1 cellular context compared by ENCODE assay signal in the genomic region with DNA sequence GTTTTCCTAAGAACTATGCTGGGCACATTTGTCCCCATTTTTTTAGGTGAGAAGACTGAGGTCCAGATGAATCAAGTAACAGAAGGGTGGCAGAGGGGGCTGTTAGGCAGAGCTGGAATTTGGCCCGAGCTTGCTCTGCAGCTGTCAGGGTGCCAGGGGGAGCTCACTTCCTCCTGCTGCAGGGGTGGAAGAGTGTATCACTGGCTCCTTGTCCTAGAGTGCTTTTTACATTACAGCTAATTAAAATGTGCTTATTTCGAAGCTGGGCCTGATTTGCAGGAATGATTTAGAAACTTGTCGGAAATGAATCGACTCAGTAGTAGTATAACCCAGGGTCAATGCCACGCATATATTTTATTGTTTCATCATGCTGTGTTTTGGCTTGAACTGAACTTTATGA.
TF ChIP-seq lines count a peak whose summit lies in the region.

No MANE protein-coding gene starts in this region.

TF ChIP-seq in HepG2, 621 proteins besides CTCF, POLR2A, EP300 and RAD21 (continued from another document):
- TF ChIP-seq, protein P1, sequence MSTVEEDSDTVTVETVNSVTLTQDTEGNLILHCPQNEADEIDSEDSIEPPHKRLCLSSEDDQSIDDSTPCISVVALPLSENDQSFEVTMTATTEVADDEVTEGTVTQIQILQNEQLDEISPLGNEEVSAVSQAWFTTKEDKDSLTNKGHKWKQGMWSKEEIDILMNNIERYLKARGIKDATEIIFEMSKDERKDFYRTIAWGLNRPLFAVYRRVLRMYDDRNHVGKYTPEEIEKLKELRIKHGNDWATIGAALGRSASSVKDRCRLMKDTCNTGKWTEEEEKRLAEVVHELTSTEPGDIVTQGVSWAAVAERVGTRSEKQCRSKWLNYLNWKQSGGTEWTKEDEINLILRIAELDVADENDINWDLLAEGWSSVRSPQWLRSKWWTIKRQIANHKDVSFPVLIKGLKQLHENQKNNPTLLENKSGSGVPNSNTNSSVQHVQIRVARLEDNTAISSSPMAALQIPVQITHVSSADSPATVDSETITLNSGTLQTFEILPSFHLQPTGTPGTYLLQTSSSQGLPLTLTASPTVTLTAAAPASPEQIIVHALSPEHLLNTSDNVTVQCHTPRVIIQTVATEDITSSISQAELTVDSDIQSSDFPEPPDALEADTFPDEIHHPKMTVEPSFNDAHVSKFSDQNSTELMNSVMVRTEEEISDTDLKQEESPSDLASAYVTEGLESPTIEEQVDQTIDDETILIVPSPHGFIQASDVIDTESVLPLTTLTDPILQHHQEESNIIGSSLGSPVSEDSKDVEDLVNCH (CRISPR knock-in tag; IDR thresholded peaks at IDR 0.05), result no peak
- TF ChIP-seq PAF1 (CRISPR knock-in tag; IDR thresholded peaks at IDR 0.05), result no peak
- TF ChIP-seq ARNTL (CRISPR knock-in tag; IDR thresholded peaks at IDR 0.05), result no peak
- TF ChIP-seq MBD4 (IDR thresholded peaks at IDR 0.05; ENCODE audit: borderline replicate concordance, low read length), result no peak
- no peak for TF ChIP-seq ZNF512B (CRISPR knock-in tag; IDR thresholded peaks at IDR 0.05; ENCODE audit: borderline replicate concordance)
- TF ChIP-seq CBX5 (CRISPR knock-in tag; IDR thresholded peaks at IDR 0.05; ENCODE audit: borderline replicate concordance), result no peak
- TF ChIP-seq HOXA3 (CRISPR knock-in tag; IDR thresholded peaks at IDR 0.05), result no peak
